In genomic region chrX:41588271-41588670, GRCh38 we compare ENCODE assay signal across 25 cellular contexts.
DNase-seq lines count a peak whose midpoint lies in the region; ATAC-seq and TF ChIP-seq lines count a peak whose summit lies in the region.
"Had no signal": no experiment of that assay in that cellular context is flagged by ENCODE, and none has a peak within 500 bp of the region (broad histone marks: within the 10 kb centered on the region; RNA-seq: fewer than 3 reads in every experiment).

No MANE protein-coding gene starts in this region.

- H3K4me3 ChIP-seq in GM23338 (no peak overlapping the region), endodermal cell (ENCODE audit: low read length) (no peak overlapping the region), tibial artery (peak overlapping the region; percentile 18 to 35), hepatocyte (no peak overlapping the region)
- H3K4me3 ChIP-seq: GM12878, SJSA1 had no signal

- H3K4me2 ChIP-seq in GM23338 (0 out of 2 replicates have a peak overlapping the region, but pooled peaks have one; percentile 65), hepatocyte (no peak overlapping the region)

- H3K79me2 ChIP-seq in GM23338 (replicated peaks; ENCODE audit: insufficient read depth), result no peaks in the 10 kb centered on the region
- H3K79me2 ChIP-seq in hepatocyte, result no peaks in the 10 kb centered on the region

- DNase-seq in GM23338 (ENCODE audit: low spot score) (no peak), amniotic epithelial cell (ENCODE audit: low read depth) (peak; percentile 42), endodermal cell (no peak), tibial artery (no peak), foreskin keratinocyte (no peak), hepatocyte (ENCODE audit: low spot score) (no peak), NCI-H2107 (lab: John Stamatoyannopoulos, UW) (no peak)
- DNase-seq: AML-193; C1 segment of cervical spinal cord; CD4-positive, alpha-beta memory T cell; COR-L47; DMS53; Kasumi-1; MV-4-11; NCI-H1105; NCI-H1436 treated with DMSO at 0.1 percent for 48 hours; NCI-H187 treated with DMSO at 0.1 percent for 48 hours; NCI-H446; NCI-H524 treated with DMSO at 0.1 percent for 48 hours; NCI-H774; NK-92 treated with Interleukin-12 subunit alpha and Interleukin-12 subunit beta, amount 100 ng/mL, for 24 hours; PC-3; Right ventricle myocardium superior had no signal

- H3K9ac ChIP-seq in endodermal cell (ENCODE audit: extremely low read depth, low read length, poor library complexity, severe bottlenecking), result no peak overlapping the region

- H3K4me1 ChIP-seq in GM23338 (ENCODE audit: insufficient read depth) (peaks cover 6% of the 10 kb centered on the region; the same call in 1 of the 2 replicates), endodermal cell (ENCODE audit: control insufficient read depth, insufficient read depth, low read length) (no peaks in the 10 kb centered on the region), tibial artery (peaks cover 0 to 23% (median 0%) of the 10 kb centered on the region in 4 donors), foreskin keratinocyte (no peaks in the 10 kb centered on the region), hepatocyte (ENCODE audit: insufficient read depth) (no peaks in the 10 kb centered on the region)

- H3K4me1 Mint-ChIP-seq in GM23338 (peaks cover 15% of the 10 kb centered on the region; the same call in 2 of the 3 replicates), endodermal cell (peaks cover 11% of the 10 kb centered on the region)

- no peak overlapping the region for H2AFZ ChIP-seq in GM23338
- H2AFZ ChIP-seq in hepatocyte, result no peak overlapping the region

- no peaks in the 10 kb centered on the region for H3K36me3 ChIP-seq in GM23338 (ENCODE audit: insufficient read depth)
- peaks cover 16% of the 10 kb centered on the region for H3K36me3 ChIP-seq in endodermal cell (ENCODE audit: control insufficient read depth, insufficient read depth, low read length)
- H3K36me3 ChIP-seq in tibial artery, result no peaks in the 10 kb centered on the region
- H3K36me3 ChIP-seq in hepatocyte (replicated peaks; ENCODE audit: insufficient read depth, low read depth), result no peaks in the 10 kb centered on the region
- H3K36me3 ChIP-seq: SJSA1 had no signal

- H3K36me3 Mint-ChIP-seq in GM23338 (ENCODE audit: low read depth) (0 out of 3 replicates have a peak, but pooled peaks cover 5% of the 10 kb centered on the region), endodermal cell (ENCODE audit: low read depth) (peaks cover 7% of the 10 kb centered on the region)

- H3K9me3 Mint-ChIP-seq in GM23338, result no peaks in the 10 kb centered on the region
- H3K9me3 Mint-ChIP-seq in endodermal cell, result peaks cover 20% of the 10 kb centered on the region
- H3K9me3 Mint-ChIP-seq: CD4-positive, alpha-beta memory T cell had no signal

- WGBS in endodermal cell (ENCODE audit: insufficient coverage in 1 of 2, insufficient read length in 1 of 2), 2 experiments, result 98% methylated on average over 3 of the region's 4 CpGs; no CpG with 5 or more reads in 1 of the 2 experiments
- 59% methylated on average over 4 of the region's 4 CpGs for WGBS in hepatocyte (ENCODE audit: low lambda C conversion rate, missing lambda C conversion rate)

- no peak overlapping the region for H3K27ac ChIP-seq in GM23338 (ENCODE audit: low read depth)
- no peak overlapping the region for H3K27ac ChIP-seq in endodermal cell (ENCODE audit: low read depth, low read length)
- H3K27ac ChIP-seq in tibial artery, result peak overlapping the region; percentile 56 to 75
- H3K27ac ChIP-seq in foreskin keratinocyte, result no peak overlapping the region
- no peak overlapping the region for H3K27ac ChIP-seq in hepatocyte
- H3K27ac ChIP-seq: SJSA1 had no signal

- H3K27me3 Mint-ChIP-seq in GM23338 (ENCODE audit: insufficient read depth, low read depth, poor library complexity), result no peaks in the 10 kb centered on the region
- H3K27me3 Mint-ChIP-seq in endodermal cell (ENCODE audit: insufficient read depth), result no peaks in the 10 kb centered on the region
- H3K27me3 Mint-ChIP-seq: CD4-positive, alpha-beta memory T cell had no signal

- H3K27ac Mint-ChIP-seq in GM23338 (peak overlapping the region; percentile 59; the same call in 1 of the 2 replicates), endodermal cell (peak overlapping the region; percentile 35)
- H3K27ac Mint-ChIP-seq: CD4-positive, alpha-beta memory T cell had no signal

- no peaks in the 10 kb centered on the region for H4K20me1 ChIP-seq in GM23338 (replicated peaks; ENCODE audit: insufficient read depth)
- H4K20me1 ChIP-seq in hepatocyte (ENCODE audit: insufficient read depth, poor library complexity, severe bottlenecking), result no peaks in the 10 kb centered on the region

- H3K27me3 ChIP-seq in GM23338 (ENCODE audit: insufficient read depth), result no peaks in the 10 kb centered on the region
- no peaks in the 10 kb centered on the region for H3K27me3 ChIP-seq in endodermal cell (ENCODE audit: control insufficient read depth, insufficient read depth, low read length, poor library complexity, severe bottlenecking)
- H3K27me3 ChIP-seq in tibial artery, result no peaks in the 10 kb centered on the region
- no peaks in the 10 kb centered on the region for H3K27me3 ChIP-seq in foreskin keratinocyte
- no peaks in the 10 kb centered on the region for H3K27me3 ChIP-seq in hepatocyte
- H3K27me3 ChIP-seq: SJSA1 had no signal

- H3F3A ChIP-seq in GM23338 (replicated peaks; ENCODE audit: low read depth), result no peaks in the 10 kb centered on the region

- no peak for TF ChIP-seq CTCF in GM23338 (conservative IDR thresholded peaks at IDR 0.05; ENCODE audit: low read depth in 2 of 2)
- no peak for TF ChIP-seq CTCF in endodermal cell (conservative IDR thresholded peaks at IDR 0.05)
- TF ChIP-seq CTCF in tibial artery (IDR thresholded peaks at IDR 0.05), result no peak
- TF ChIP-seq CTCF in foreskin keratinocyte (conservative IDR thresholded peaks at IDR 0.05), result no peak
- TF ChIP-seq CTCF in hepatocyte (IDR thresholded peaks at IDR 0.05; ENCODE audit: poor library complexity), result no peak

- ATAC-seq in GM23338 (no peak), foreskin keratinocyte (no peak)
- ATAC-seq: GM12878, PC-3 had no signal

- no peaks in the 10 kb centered on the region for H3K9me3 ChIP-seq in endodermal cell (ENCODE audit: control insufficient read depth, low read length)
- no peaks in the 10 kb centered on the region for H3K9me3 ChIP-seq in tibial artery
- no peaks in the 10 kb centered on the region for H3K9me3 ChIP-seq in hepatocyte (ENCODE audit: low read depth)
- H3K9me3 ChIP-seq: SJSA1 had no signal

- no peaks in the 10 kb centered on the region for H3K9me2 ChIP-seq in GM23338 (ENCODE audit: insufficient read depth)
- H3K9me2 ChIP-seq in hepatocyte (replicated peaks; ENCODE audit: insufficient read depth), result no peaks in the 10 kb centered on the region

- H3K4me3 Mint-ChIP-seq in GM23338 (no peak overlapping the region), endodermal cell (no peak overlapping the region)
- H3K4me3 Mint-ChIP-seq: CD4-positive, alpha-beta memory T cell had no signal

- intact Hi-C loops in tibial artery (cut with DNase I; ENCODE audit: low total_unique reads), result no loop called here

TF ChIP-seq in GM23338, 12 proteins besides CTCF, POLR2A, EP300 and RAD21 (continues in another document):
- TF ChIP-seq POLR2AphosphoS5 (IDR thresholded peaks at IDR 0.05; ENCODE audit: low read depth) (no peak), EZH2 (IDR thresholded peaks at IDR 0.05; ENCODE audit: low read depth, unreplicated experiment) (no peak), ZNF114 (CRISPR knock-in tag; IDR thresholded peaks at IDR 0.05) (no peak), STAT1 (IDR thresholded peaks at IDR 0.05; ENCODE audit: unreplicated experiment) (no peak), REST (IDR thresholded peaks at IDR 0.05; ENCODE audit: unreplicated experiment) (no peak), ETS1 (IDR thresholded peaks at IDR 0.05) (no peak), CREB1 (CRISPR knock-in tag; IDR thresholded peaks at IDR 0.05; ENCODE audit: low read depth) (no peak), JUNB (IDR thresholded peaks at IDR 0.05; ENCODE audit: unreplicated experiment) (no peak), ZNF331 (CRISPR knock-in tag; IDR thresholded peaks at IDR 0.05; ENCODE audit: low read depth) (no peak), EZH2phosphoT487 (IDR thresholded peaks at IDR 0.05; ENCODE audit: unreplicated experiment) (no peak), NANOG (IDR thresholded peaks at IDR 0.05; ENCODE audit: borderline replicate concordance) (no peak)

Comparison
In these comparisons a context has a peak if more than half of its experiments do, and no peak if none do; other contexts are left out.
1. H3K27ac ChIP-seq: peak in tibial artery (2 of 2); none in GM23338 (single experiment), endodermal cell (single experiment), foreskin keratinocyte (single experiment) and hepatocyte (single experiment).
2. H3K4me3 ChIP-seq: peak in tibial artery (2 of 2); none in GM23338 (single experiment), endodermal cell (single experiment) and hepatocyte (single experiment).